20 cellular contexts compared by ENCODE assay signal in the genomic region with DNA sequence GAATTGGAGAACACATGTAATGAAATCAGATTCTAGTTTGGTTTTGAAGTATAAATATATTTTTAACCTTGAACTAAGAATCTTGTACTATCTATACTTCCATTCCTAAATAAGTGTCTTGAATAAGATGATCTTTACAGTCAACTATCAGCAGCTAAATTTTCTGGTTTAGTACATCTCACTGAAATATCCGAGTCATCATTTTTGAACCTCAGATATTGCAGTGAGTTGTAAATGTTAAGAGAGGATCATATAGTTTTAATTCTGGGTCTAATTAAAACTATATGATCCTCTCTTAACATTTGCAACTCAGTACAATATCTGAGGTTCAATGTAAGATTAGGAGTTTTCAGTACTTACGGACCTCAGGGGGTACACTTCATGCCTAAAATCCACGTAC.
DNase-seq lines count a peak whose midpoint lies in the region; ATAC-seq, FAIRE-seq and TF ChIP-seq lines count a peak whose summit lies in the region.
"Had no signal": no experiment of that assay in that cellular context is flagged by ENCODE, and none has a peak within 500 bp of the region (broad histone marks: within the 10 kb centered on the region; RNA-seq: fewer than 3 reads in every experiment).

No MANE protein-coding gene starts in this region.

- H3K4ac ChIP-seq in IMR-90 (ENCODE audit: low read depth, low read length) (no peak overlapping the region; the same call in 1 of the 2 replicates), H1 (replicated peaks; ENCODE audit: insufficient read length, low read depth, low read length) (no peak overlapping the region)

- H3K4me1 ChIP-seq in A549 = no peaks in the 10 kb centered on the region
- peaks cover 1% of the 10 kb centered on the region; the same call in 1 of the 2 replicates for H3K4me1 ChIP-seq in IMR-90 (ENCODE audit: control insufficient read depth, insufficient read depth, low read length)
- H3K4me1 ChIP-seq in H1 (replicated peaks in 1 of 4; ENCODE audit: control insufficient read depth in 3 of 4, insufficient read depth in 4 of 4, low read length in 3 of 4) = no peaks in the 10 kb centered on the region
- H3K4me1 ChIP-seq: BLaER1 treated with 17β-estradiol and CSF1 and Interleukin-3, amounts not matched to agents 10 nM and 100 nM; Caco-2 had no signal

- H3K27ac ChIP-seq in A549 (no peak overlapping the region), IMR-90 (ENCODE audit: insufficient read depth, low read length) (no peak overlapping the region), H1 (ENCODE audit: low read depth, low read length) (no peak overlapping the region)
- H3K27ac ChIP-seq: BLaER1 treated with 17β-estradiol and CSF1 and Interleukin-3, amounts not matched to agents 10 nM and 100 nM; C4-2B had no signal

- CTCF ChIA-PET in A549 (lab: Yijun Ruan, JAX) (no interaction called here), IMR-90 (lab: Yijun Ruan, JAX) (no interaction called here), H1 (lab: Charles Lee; ENCODE audit: partially characterized antibody) (interaction anchor here (0.5 kb wide), 1 partner anchor 93 kb away, joined by 5 read pairs; no protein-coding TSS in a partner anchor)

- 16% methylated on average over 3 of the region's 3 CpGs for WGBS in A549 (ENCODE audit: missing lambda C conversion rate)
- WGBS in IMR-90 (ENCODE audit: extremely low coverage in 2 of 2, insufficient read length in 1 of 2), 2 experiments = no CpG with 5 or more reads among the region's 3 CpGs
- 98% methylated on average over 3 of the region's 3 CpGs; no CpG with 5 or more reads in 1 of the 2 experiments for WGBS in H1 (ENCODE audit: extremely low coverage in 1 of 2, insufficient coverage in 1 of 2, insufficient read length in 1 of 2, insufficient replicate concordance in 2 of 2, low coverage in 1 of 2, low lambda C conversion rate in 2 of 2, missing lambda C conversion rate in 1 of 2), 2 experiments

- H3K56ac ChIP-seq in IMR-90 (ENCODE audit: extremely low read depth, insufficient read depth, low read length) (no peak overlapping the region), H1 (replicated peaks; ENCODE audit: insufficient read length, low read depth, low read length) (no peak overlapping the region)

- H3K9ac ChIP-seq in IMR-90 (ENCODE audit: low read depth, low read length) = no peak overlapping the region
- H3K9ac ChIP-seq in H1 (replicated peaks in 1 of 4; ENCODE audit: extremely low read depth in 1 of 4, low read depth in 3 of 4, low read length in 3 of 4) = no peak overlapping the region
- H3K9ac ChIP-seq: BLaER1 treated with 17β-estradiol and CSF1 and Interleukin-3, amounts not matched to agents 10 nM and 100 nM had no signal

- H3K9me3 ChIP-seq in A549 (no peaks in the 10 kb centered on the region), IMR-90 (ENCODE audit: control insufficient read depth, insufficient read depth, low read length) (peaks cover 3% of the 10 kb centered on the region; the same call in 1 of the 2 replicates), H1 (ENCODE audit: insufficient read depth in 2 of 2, low read depth in 1 of 2, low read length in 1 of 2) (0 out of 4 replicates have a peak, but pooled peaks cover 0 to 3% of the 10 kb centered on the region in 2 experiments)
- H3K9me3 ChIP-seq: Caco-2 had no signal

- H3K14ac ChIP-seq in IMR-90 (replicated peaks; ENCODE audit: low read depth, low read length) = no peak overlapping the region
- H3K14ac ChIP-seq in H1 (ENCODE audit: insufficient read length) = no peak overlapping the region

- H4K8ac ChIP-seq in IMR-90 (ENCODE audit: low read depth in 2 of 2, low read length in 2 of 2) (no peak overlapping the region), H1 (ENCODE audit: extremely low read depth, insufficient read depth, low read length) (no peak overlapping the region)

- no peak overlapping the region for H3K4me2 ChIP-seq in A549
- no peak overlapping the region for H3K4me2 ChIP-seq in IMR-90 (ENCODE audit: low read depth, low read length)
- H3K4me2 ChIP-seq in H1 (ENCODE audit: insufficient read depth in 1 of 2, low read depth in 2 of 2, low read length in 2 of 2) = no peak overlapping the region
- H3K4me2 ChIP-seq: BLaER1 treated with 17β-estradiol and CSF1 and Interleukin-3, amounts not matched to agents 10 nM and 100 nM had no signal

- no peak for TF ChIP-seq RAD21 in A549 (conservative IDR thresholded peaks at IDR 0.05 in 1 of 2, IDR thresholded peaks at IDR 0.05 in 1 of 2)
- no peak for TF ChIP-seq RAD21 in IMR-90 (IDR thresholded peaks at IDR 0.05; ENCODE audit: low read length)
- no peak for TF ChIP-seq RAD21 in H1 (IDR thresholded peaks at IDR 0.05 in 1 of 2, conservative IDR thresholded peaks at IDR 0.05 in 1 of 2; ENCODE audit: low read depth in 2 of 2, low read length in 2 of 2)

- no peaks in the 10 kb centered on the region for H4K20me1 ChIP-seq in IMR-90 (ENCODE audit: insufficient read depth, low read length)
- no peaks in the 10 kb centered on the region for H4K20me1 ChIP-seq in H1 (replicated peaks in 1 of 2; ENCODE audit: control insufficient read depth in 1 of 2, insufficient read depth in 2 of 2, low read length in 2 of 2)
- H4K20me1 ChIP-seq: BLaER1 treated with 17β-estradiol and CSF1 and Interleukin-3, amounts not matched to agents 10 nM and 100 nM had no signal

- TF ChIP-seq EP300 in A549 (IDR thresholded peaks at IDR 0.05) (no peak), H1 (IDR thresholded peaks at IDR 0.05; ENCODE audit: borderline replicate concordance in 1 of 2, low read depth in 2 of 2, low read length in 2 of 2) (no peak)

- H4K5ac ChIP-seq in IMR-90 (ENCODE audit: low read depth, low read length) (no peak overlapping the region), H1 (ENCODE audit: insufficient read length, low read depth, low read length) (no peak overlapping the region)

- H2AK9ac ChIP-seq in IMR-90 (replicated peaks; ENCODE audit: low read depth, low read length, poor library complexity) = no peak overlapping the region

- TF ChIP-seq CTCF in A549 (IDR thresholded peaks at IDR 0.05) (no peak), IMR-90 (conservative IDR thresholded peaks at IDR 0.05; ENCODE audit: low read depth, low read length) (no peak), H1 (IDR thresholded peaks at IDR 0.05; ENCODE audit: control extremely low read depth in 1 of 3, insufficient read depth in 1 of 3, low read depth in 1 of 3, low read length in 3 of 3) (no peak)

- no peaks in the 10 kb centered on the region for H3K23me2 ChIP-seq in H1 (ENCODE audit: low read depth, low read length)

- no peak overlapping the region for H3K23ac ChIP-seq in IMR-90 (ENCODE audit: low read depth, low read length)
- H3K23ac ChIP-seq in H1 (ENCODE audit: insufficient read length) = no peak overlapping the region

- H2BK20ac ChIP-seq in IMR-90 (ENCODE audit: low read depth, low read length) (peak overlapping the region; percentile 44), H1 (ENCODE audit: low read length) (no peak overlapping the region)

- H3K4me3 ChIP-seq in A549 (no peak overlapping the region), IMR-90 (ENCODE audit: insufficient read depth, low read depth, low read length) (no peak overlapping the region), H1 (ENCODE audit: extremely low read depth in 1 of 4, insufficient read depth in 2 of 4, low read depth in 3 of 4, low read length in 4 of 4) (no peak overlapping the region)
- H3K4me3 ChIP-seq: BLaER1 treated with 17β-estradiol and CSF1 and Interleukin-3, amounts not matched to agents 10 nM and 100 nM had no signal

- 0 out of 2 replicates have a peak overlapping the region, but pooled peaks have one; percentile 36 for H4K91ac ChIP-seq in IMR-90 (ENCODE audit: insufficient read depth, low read depth, low read length)
- no peak overlapping the region for H4K91ac ChIP-seq in H1 (replicated peaks; ENCODE audit: insufficient read length, low read length)

- BruUV-seq in IMR-90 (replicated peaks; lab: Mats Ljungman, UMichigan) = no TSS peak

- no peak for DNase-seq in A549 (ENCODE audit: low read depth in 1 of 2, low spot score in 1 of 2)
- no peak for DNase-seq in IMR-90
- DNase-seq in H1 (ENCODE audit: low read depth in 1 of 2, low spot score in 2 of 2) = no peak
- no peak for DNase-seq in stimulated activated CD4-positive, alpha-beta T cell treated with anti-CD3 and anti-CD28 coated beads, Interleukin-4, amount 100 ng/mL, for 1 hour
- no peak for DNase-seq in NCI-H446 (lab: John Stamatoyannopoulos, UW)
- DNase-seq: 8988T; AML-193; Caco-2; Calu3; CD4-positive, alpha-beta T cell; CD8-positive, alpha-beta T cell; DMS79 treated with DMSO at 0.1 percent for 48 hours; GF-D8 had no signal

- intact Hi-C loops in IMR-90 (cut with micrococcal nuclease) = no loop called here

- no peaks in the 10 kb centered on the region for H3K9me1 ChIP-seq in IMR-90 (ENCODE audit: insufficient read depth, low read length)

- no peak overlapping the region for H3K18ac ChIP-seq in IMR-90 (ENCODE audit: low read depth, low read length)
- no peak overlapping the region for H3K18ac ChIP-seq in H1 (ENCODE audit: extremely low read depth, low read length)

- peak overlapping the region; percentile 48; the same call in 1 of the 3 replicates for H2BK15ac ChIP-seq in IMR-90 (ENCODE audit: low read depth, low read length)
- H2BK15ac ChIP-seq in H1 (ENCODE audit: low read length) = no peak overlapping the region

- H2AFZ ChIP-seq in IMR-90 (replicated peaks; ENCODE audit: low read length, poor library complexity) (no peak overlapping the region), H1 (ENCODE audit: low read length) (no peak overlapping the region)

- POLR2A ChIA-PET in A549 (lab: Yijun Ruan, JAX) (no interaction called here), IMR-90 (lab: Charles Lee; ENCODE audit: unreplicated experiment) (no interaction called here), H1 (lab: Charles Lee; ENCODE audit: partially characterized antibody) (no interaction called here)

- peak overlapping the region; percentile 38; the same call in 1 of the 2 replicates for H2AK5ac ChIP-seq in IMR-90 (ENCODE audit: low read depth, low read length)
- no peak overlapping the region for H2AK5ac ChIP-seq in H1 (ENCODE audit: low read depth, low read length)

- no peaks in the 10 kb centered on the region for H3K36me3 ChIP-seq in IMR-90 (ENCODE audit: control insufficient read depth, insufficient read depth, low read length)
- H3K36me3 ChIP-seq in H1 (ENCODE audit: control insufficient read depth in 2 of 4, insufficient read depth in 4 of 4, low read length in 3 of 4) = no peaks in the 10 kb centered on the region
- H3K36me3 ChIP-seq: BLaER1 treated with 17β-estradiol and CSF1 and Interleukin-3, amounts not matched to agents 10 nM and 100 nM had no signal

- no peaks in the 10 kb centered on the region for H3K79me2 ChIP-seq in H1 (ENCODE audit: control insufficient read depth in 1 of 2, insufficient read depth in 2 of 2, low read length in 2 of 2)

- H2BK12ac ChIP-seq in H1 (ENCODE audit: low read depth, low read length) = no peak overlapping the region

- FAIRE-seq in A549 (lab: Jason Lieb, UNC) = no peak
- FAIRE-seq in H1 (lab: Jason Lieb, UNC) = no peak
- FAIRE-seq: A204.1, D721Med, G401.6, GM12891, GM19239 had no signal

- H3K79me1 ChIP-seq in IMR-90 (ENCODE audit: low read depth in 1 of 2, low read length in 2 of 2) (no peaks in the 10 kb centered on the region), H1 (ENCODE audit: low read depth, low read length) (no peaks in the 10 kb centered on the region)

- dilution Hi-C loops in IMR-90 (cut with HindIII; ENCODE audit: low sequenced_read_pairs, unreplicated experiment) = no loop called here

- TF ChIP-seq POLR2A in A549 (IDR thresholded peaks at IDR 0.05; ENCODE audit: low read length) (no peak), IMR-90 (IDR thresholded peaks at IDR 0.05; ENCODE audit: low read depth, low read length) (no peak), H1 (IDR thresholded peaks at IDR 0.05; ENCODE audit: control extremely low read depth in 1 of 2, low read depth in 2 of 2, low read length in 2 of 2) (no peak)

- H2BK120ac ChIP-seq in IMR-90 (ENCODE audit: low read depth, low read length) (peak overlapping the region; percentile 67; the same call in 1 of the 2 replicates), H1 (replicated peaks; ENCODE audit: low read depth, low read length) (no peak overlapping the region)

- H2BK5ac ChIP-seq in IMR-90 (ENCODE audit: low read depth, low read length, poor library complexity, severe bottlenecking) (no peak overlapping the region), H1 (ENCODE audit: low read depth, low read length) (no peak overlapping the region)

- no peaks in the 10 kb centered on the region for H3K27me3 ChIP-seq in IMR-90 (ENCODE audit: control insufficient read depth, insufficient read depth, low read length)
- H3K27me3 ChIP-seq in H1 (replicated peaks in 1 of 4; ENCODE audit: control insufficient read depth in 3 of 4, extremely low read depth in 1 of 4, insufficient read depth in 3 of 4, low read length in 3 of 4) = peaks cover 0 to 1% (median 0%) of the 10 kb centered on the region in 4 experiments; a peak in 1 of 7 replicates
- H3K27me3 ChIP-seq: BLaER1 treated with 17β-estradiol and CSF1 and Interleukin-3, amounts not matched to agents 10 nM and 100 nM had no signal

- in situ Hi-C loops in IMR-90 (cut with MboI; ENCODE audit: low sequenced_read_pairs) = no loop called here

- ATAC-seq in A549 (no peak), IMR-90 (ENCODE audit: low read depth) (no peak)
- ATAC-seq: CD8-positive, alpha-beta T cell had no signal

Comparison
In these comparisons a context has a peak if more than half of its experiments do, and no peak if none do; other contexts are left out.
1. Of the 18 proteins assayed by ChIP-seq in both H1 and A549: peak only in H1: none; only in A549: none; in both: MAFK; in neither: 17.